Comparison of ENCODE assay signal across 13 cellular contexts in the genomic region with DNA sequence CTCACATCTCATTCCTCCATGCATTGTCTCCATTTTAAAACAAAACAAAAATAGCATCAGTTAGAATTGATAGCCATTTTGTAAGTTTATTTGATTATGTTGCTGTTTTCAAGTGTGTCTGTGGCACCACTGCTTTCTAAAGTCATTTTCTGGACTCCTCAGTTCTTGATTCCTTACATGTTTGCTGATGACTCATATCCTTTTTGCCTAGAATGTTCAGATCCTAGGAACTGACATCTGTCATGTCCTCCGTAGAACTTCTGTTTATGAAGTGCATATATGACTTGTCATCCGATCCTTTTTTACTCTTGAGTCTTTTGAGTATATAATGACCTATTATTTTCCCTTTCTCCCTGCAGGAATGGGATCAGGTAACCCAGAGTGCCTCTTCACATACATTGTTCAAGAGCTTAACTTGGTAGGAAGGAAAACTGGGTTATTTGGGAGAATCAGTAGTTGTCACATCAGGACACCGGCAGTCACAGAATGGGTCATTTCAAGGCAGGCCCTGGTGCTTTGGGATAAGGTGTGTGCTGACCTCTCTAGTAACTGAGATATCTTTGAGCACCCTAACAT.
DNase-seq lines count a peak whose midpoint lies in the region; ATAC-seq and TF ChIP-seq lines count a peak whose summit lies in the region.
"Had no signal": no experiment of that assay in that cellular context is flagged by ENCODE, and none has a peak within 500 bp of the region (broad histone marks: within the 10 kb centered on the region; RNA-seq: fewer than 3 reads in every experiment).

No MANE protein-coding gene starts in this region.

- peaks cover 21% of the 10 kb centered on the region for H3K4me1 Mint-ChIP-seq in HFFc6 (ENCODE audit: low read depth)
- peaks cover 18% of the 10 kb centered on the region for H3K4me1 Mint-ChIP-seq in activated T-cell treated with anti-CD3 and anti-CD28 coated beads, Interleukin-2, amount 50 U/mL, for 72 hours (ENCODE audit: low read depth)

- H3K9me3 ChIP-seq in lower lobe of right lung, result no peaks in the 10 kb centered on the region

- H3K27me3 ChIP-seq in lower lobe of right lung (ENCODE audit: low read depth), result no peaks in the 10 kb centered on the region
- H3K27me3 ChIP-seq: hepatocyte had no signal

- H3K27me3 Mint-ChIP-seq in HFFc6 (ENCODE audit: insufficient read depth), result no peaks in the 10 kb centered on the region
- no peaks in the 10 kb centered on the region for H3K27me3 Mint-ChIP-seq in activated T-cell treated with anti-CD3 and anti-CD28 coated beads, Interleukin-2, amount 50 U/mL, for 72 hours (ENCODE audit: low read depth)
- H3K27me3 Mint-ChIP-seq: activated CD4-positive, alpha-beta memory T cell treated with anti-CD3 and anti-CD28 coated beads for 36 hours; CD8-positive, alpha-beta memory T cell had no signal

- in situ Hi-C loops in ACHN (cut with HindIII; ENCODE audit: low pct_ligation_motif_present, low pct_unique_long_range_greater_than_20kb, low sequenced_read_pairs), result no loop called here

- H3K4me3 ChIP-seq in foreskin fibroblast (ENCODE audit: low read depth in 1 of 2, low read length in 2 of 2) (no peak overlapping the region), lower lobe of right lung (no peak overlapping the region)
- H3K4me3 ChIP-seq: hepatocyte, SK-N-MC had no signal

- H3K36me3 ChIP-seq in lower lobe of right lung, result no peaks in the 10 kb centered on the region

- peak; percentile 50 for DNase-seq in ACHN
- peak; percentile 32 for DNase-seq in HFFc6
- DNase-seq in RKO (ENCODE audit: low spot score), result peak; percentile 48
- DNase-seq in foreskin fibroblast, result peak; percentile 48 to 62
- no peak for DNase-seq in lower lobe of right lung
- DNase-seq in amniotic stem cell (lab: John Stamatoyannopoulos, UW), result no peak
- no peak for DNase-seq in stimulated activated naive CD4-positive, alpha-beta T cell (lab: John Stamatoyannopoulos, UW)
- DNase-seq in activated T-cell treated with anti-CD3 and anti-CD28 coated beads, Interleukin-2, amount 50 U/mL, for 72 hours, result no peak
- DNase-seq: activated CD4-positive, alpha-beta memory T cell treated with anti-CD3 and anti-CD28 coated beads for 36 hours; CD8-positive, alpha-beta memory T cell; NCI-H1417 treated with DMSO at 0.1 percent for 48 hours had no signal

- H3K4me1 ChIP-seq in lower lobe of right lung, result no peaks in the 10 kb centered on the region

- intact Hi-C loops in lower lobe of right lung (cut with DNase I), result no loop called here

- peak overlapping the region; percentile 77 for H3K4me3 Mint-ChIP-seq in HFFc6
- H3K4me3 Mint-ChIP-seq in activated T-cell treated with anti-CD3 and anti-CD28 coated beads, Interleukin-2, amount 50 U/mL, for 72 hours, result no peak overlapping the region
- H3K4me3 Mint-ChIP-seq: activated CD4-positive, alpha-beta memory T cell treated with anti-CD3 and anti-CD28 coated beads for 36 hours had no signal

- TF ChIP-seq CTCF in HFFc6 (IDR thresholded peaks at IDR 0.05) (no peak), foreskin fibroblast (IDR thresholded peaks at IDR 0.05; ENCODE audit: low read depth, low read length) (no peak), lower lobe of right lung (IDR thresholded peaks at IDR 0.05) (no peak)

- ATAC-seq in lower lobe of right lung, result no peak
- ATAC-seq in activated T-cell treated with anti-CD3 and anti-CD28 coated beads, Interleukin-2, amount 50 U/mL, for 72 hours (replicated peaks in 1 of 2), result no peak

- no peaks in the 10 kb centered on the region for H3K9me3 Mint-ChIP-seq in HFFc6
- H3K9me3 Mint-ChIP-seq in activated T-cell treated with anti-CD3 and anti-CD28 coated beads, Interleukin-2, amount 50 U/mL, for 72 hours, result peaks cover 0 to 2% of the 10 kb centered on the region in 2 donors
- H3K9me3 Mint-ChIP-seq: activated CD4-positive, alpha-beta memory T cell treated with anti-CD3 and anti-CD28 coated beads for 36 hours; CD8-positive, alpha-beta memory T cell had no signal

- no peak overlapping the region for H3K27ac ChIP-seq in lower lobe of right lung
- H3K27ac ChIP-seq: hepatocyte, SK-N-MC had no signal

- H3K27ac Mint-ChIP-seq in HFFc6, result peak overlapping the region; percentile 74
- no peak overlapping the region for H3K27ac Mint-ChIP-seq in activated T-cell treated with anti-CD3 and anti-CD28 coated beads, Interleukin-2, amount 50 U/mL, for 72 hours
- H3K27ac Mint-ChIP-seq: activated CD4-positive, alpha-beta memory T cell treated with anti-CD3 and anti-CD28 coated beads for 36 hours had no signal

- peaks cover 6% of the 10 kb centered on the region for H3K36me3 Mint-ChIP-seq in HFFc6 (ENCODE audit: low read depth)
- H3K36me3 Mint-ChIP-seq in activated T-cell treated with anti-CD3 and anti-CD28 coated beads, Interleukin-2, amount 50 U/mL, for 72 hours (ENCODE audit: insufficient read depth in 2 of 2), result peaks cover 0 to 8% of the 10 kb centered on the region in 2 donors

Comparison
In these comparisons a context has a peak if more than half of its experiments do, and no peak if none do; other contexts are left out.
1. DNase-seq: peak in ACHN (single experiment), HFFc6 (single experiment), RKO (single experiment) and foreskin fibroblast (2 of 2); none in lower lobe of right lung (single experiment), amniotic stem cell (single experiment), stimulated activated naive CD4-positive, alpha-beta T cell (0 of 6) and activated T-cell treated with anti-CD3 and anti-CD28 coated beads, Interleukin-2, amount 50 U/mL, for 72 hours (0 of 2).